Comparison of ENCODE assay signal across 30 cellular contexts in genomic region chr20:59355242-59355641, GRCh38. TPM values are rescaled to one million over a fixed set of nuclear protein-coding genes. Genes with fewer than 3 reads are reported as not detected.
A peak's percentile ranks its signal among the peaks of the same experiment; 100 is the strongest.
DNase-seq lines count a peak whose midpoint lies in the region; ATAC-seq, FAIRE-seq and TF ChIP-seq lines count a peak whose summit lies in the region.
"Had no signal": no experiment of that assay in that cellular context is flagged by ENCODE, and none has a peak within 500 bp of the region (broad histone marks: within the 10 kb centered on the region; RNA-seq: fewer than 3 reads in every experiment).

No MANE protein-coding gene starts in this region.

- H3K4me1 ChIP-seq in HepG2 (ENCODE audit: insufficient read depth, low read length) (peaks cover 14% of the 10 kb centered on the region), right lobe of liver (no peaks in the 10 kb centered on the region), Panc1 (ENCODE audit: control insufficient read depth, insufficient read depth, low read length) (peaks cover 3% of the 10 kb centered on the region; the same call in 1 of the 2 replicates), upper lobe of left lung (no peaks in the 10 kb centered on the region)
- H3K4me1 ChIP-seq: BE2C had no signal

- 48% methylated on average over 2 of the region's 2 CpGs for WGBS in HepG2 (ENCODE audit: low lambda C conversion rate)
- 20% methylated on average over 1 of the region's 2 CpGs for WGBS in right lobe of liver (ENCODE audit: insufficient coverage, low coverage, low lambda C conversion rate, missing lambda C conversion rate)
- WGBS in upper lobe of left lung, 2 donors: 69% methylated on average over 2 of the region's 2 CpGs

- H3K4me2 ChIP-seq in HepG2 (ENCODE audit: low read depth, low read length): no peak overlapping the region
- H3K4me2 ChIP-seq: BLaER1 had no signal

- DNase-seq in HepG2 (ENCODE audit: low spot score) (no peak), right lobe of liver (no peak), Panc1 (ENCODE audit: low read depth, low spot score) (no peak), upper lobe of left lung (no peak)
- DNase-seq: 8988T; ACHN; BE2C; C1 segment of cervical spinal cord; CD4-positive, alpha-beta memory T cell; CD4-positive, CD25-positive, alpha-beta regulatory T cell; CD8-positive, alpha-beta memory T cell; COR-L47; DMS 273 treated with DMSO at 0.1 percent for 48 hours; DMS153; DMS53; DMS79; DND-41; EL; GDM1 had no signal

- in situ Hi-C loops in HepG2 (cut with HindIII; ENCODE audit: extremely low pct_ligation_motif_present, low pct_unique_long_range_greater_than_20kb): no loop called here
- in situ Hi-C loops in Panc1 (cut with HindIII; ENCODE audit: low pct_unique_long_range_greater_than_20kb, low sequenced_read_pairs): no loop called here

- H3K79me2 ChIP-seq in HepG2 (ENCODE audit: insufficient read depth, low read length): no peaks in the 10 kb centered on the region

- H3K9ac ChIP-seq in HepG2 (ENCODE audit: insufficient read depth, low read depth, low read length): no peak overlapping the region
- H3K9ac ChIP-seq: BLaER1 had no signal

- H3K36me3 ChIP-seq in HepG2 (replicated peaks in 1 of 2; ENCODE audit: control insufficient read depth in 1 of 2, insufficient read depth in 2 of 2, low read length in 2 of 2) (no peaks in the 10 kb centered on the region), right lobe of liver (no peaks in the 10 kb centered on the region), Panc1 (ENCODE audit: control insufficient read depth, insufficient read depth, low read length) (no peaks in the 10 kb centered on the region), upper lobe of left lung (no peaks in the 10 kb centered on the region)
- H3K36me3 ChIP-seq: BE2C, BLaER1 had no signal

- BruUV-seq in HepG2 (replicated peaks; lab: Mats Ljungman, UMichigan): no TSS peak
- no TSS peak for BruUV-seq in Panc1 (replicated peaks; lab: Mats Ljungman, UMichigan)

- no peak for FAIRE-seq in HepG2 (lab: Jason Lieb, UNC)
- FAIRE-seq: A204.1, GM12878, GM12892, GM18507 had no signal

- no peak for TF ChIP-seq RAD21 in HepG2 (CRISPR knock-in tag; IDR thresholded peaks at IDR 0.05)

- intact Hi-C loops in HepG2 (cut with micrococcal nuclease; ENCODE audit: unreplicated experiment): no loop called here
- intact Hi-C loops in right lobe of liver (cut with DNase I): no loop called here
- intact Hi-C loops in Panc1 (cut with micrococcal nuclease; ENCODE audit: unreplicated experiment): no loop called here

- TF ChIP-seq POLR2A in HepG2 (IDR thresholded peaks at IDR 0.05; ENCODE audit: insufficient read depth in 1 of 2, low read depth in 2 of 2, low read length in 2 of 2) (no peak), right lobe of liver (IDR thresholded peaks at IDR 0.05) (no peak), upper lobe of left lung (IDR thresholded peaks at IDR 0.05) (no peak)

- TF ChIP-seq EP300 in HepG2 (IDR thresholded peaks at IDR 0.05; ENCODE audit: low read depth in 2 of 2, low read length in 2 of 2) (no peak), HepG2 (CRISPR knock-in tag; IDR thresholded peaks at IDR 0.05; ENCODE audit: borderline replicate concordance) (no peak), upper lobe of left lung (IDR thresholded peaks at IDR 0.05) (no peak)

- H3K27me3 ChIP-seq in HepG2 (ENCODE audit: control insufficient read depth in 1 of 2, insufficient read depth in 2 of 2, low read length in 2 of 2) (peaks cover 0 to 11% of the 10 kb centered on the region in 2 experiments; a peak in 3 of 5 replicates), right lobe of liver (no peaks in the 10 kb centered on the region), Panc1 (ENCODE audit: control insufficient read depth, insufficient read depth, low read length) (no peaks in the 10 kb centered on the region), upper lobe of left lung (no peaks in the 10 kb centered on the region)
- H3K27me3 ChIP-seq: BE2C, BLaER1 had no signal

- TF ChIP-seq CTCF in HepG2 (CRISPR knock-in tag; IDR thresholded peaks at IDR 0.05): no peak
- no peak for TF ChIP-seq CTCF in right lobe of liver (IDR thresholded peaks at IDR 0.05)
- TF ChIP-seq CTCF in Panc1 (IDR thresholded peaks at IDR 0.05): no peak
- TF ChIP-seq CTCF in upper lobe of left lung (IDR thresholded peaks at IDR 0.05): no peak

- no peak overlapping the region for H2AFZ ChIP-seq in HepG2 (ENCODE audit: low read length)

- H3K27ac ChIP-seq in HepG2 (ENCODE audit: extremely low read length, insufficient read depth, low read length): no peak overlapping the region
- no peak overlapping the region for H3K27ac ChIP-seq in right lobe of liver
- H3K27ac ChIP-seq in Panc1 (ENCODE audit: low read length): no peak overlapping the region
- no peak overlapping the region for H3K27ac ChIP-seq in upper lobe of left lung
- H3K27ac ChIP-seq: BLaER1 had no signal

- no peaks in the 10 kb centered on the region for H4K20me1 ChIP-seq in HepG2 (ENCODE audit: insufficient read depth, low read length)
- H4K20me1 ChIP-seq: BLaER1 had no signal

- POLR2A ChIA-PET in HepG2 (lab: Yijun Ruan, JAX): no interaction called here
- POLR2A ChIA-PET in Panc1 (lab: Charles Lee): no interaction called here

- H3K4me3 ChIP-seq in HepG2 (replicated peaks in 1 of 3; ENCODE audit: insufficient read depth in 1 of 3, low read depth in 2 of 3, low read length in 3 of 3) (no peak overlapping the region), right lobe of liver (no peak overlapping the region), Panc1 (ENCODE audit: low read depth in 2 of 2, low read length in 2 of 2) (no peak overlapping the region), upper lobe of left lung (no peak overlapping the region)
- H3K4me3 ChIP-seq: BLaER1, GM12878 had no signal

- H3K9me3 ChIP-seq in HepG2 (ENCODE audit: low read length) (no peaks in the 10 kb centered on the region), right lobe of liver (no peaks in the 10 kb centered on the region), Panc1 (ENCODE audit: control insufficient read depth, insufficient read depth, low read depth, low read length) (no peaks in the 10 kb centered on the region), upper lobe of left lung (no peaks in the 10 kb centered on the region)
- H3K9me3 ChIP-seq: BE2C had no signal

- no peak for ATAC-seq in HepG2
- no peak for ATAC-seq in right lobe of liver
- ATAC-seq in Panc1: 0 out of 2 replicates have a peak, but pooled peaks have one; percentile 36
- ATAC-seq in HG02571 (IDR thresholded peaks at IDR 0.05; ENCODE audit: unreplicated experiment): no peak
- no peak for ATAC-seq in upper lobe of left lung (ENCODE audit: low FRiP score in 2 of 2)
- ATAC-seq: GM12878 had no signal

- CTCF ChIA-PET in HepG2 (lab: Yijun Ruan, JAX; ENCODE audit: low intra/inter-chr PET ratio, low total read pairs): no interaction called here
- CTCF ChIA-PET in Panc1 (lab: Charles Lee): no interaction called here

TF ChIP-seq in HepG2, 621 proteins besides CTCF, POLR2A, EP300 and RAD21:
- TF ChIP-seq PCBP1 (IDR thresholded peaks at IDR 0.05; ENCODE audit: borderline replicate concordance, low read depth, low read length) (peak; percentile 86; the same call in 1 of the 2 replicates), ZNF878 (CRISPR knock-in tag; IDR thresholded peaks at IDR 0.05) (no peak), ZNF530 (CRISPR knock-in tag; IDR thresholded peaks at IDR 0.05; ENCODE audit: low read depth) (no peak), HNRNPK (IDR thresholded peaks at IDR 0.05; ENCODE audit: low read depth, low read length, poor library complexity, severe bottlenecking) (peak; percentile 90)

RNA-seq across cellular contexts. Expression of gene EDN3, which starts 54.8 kb away (rescaled TPM):
- total RNA-seq in HepG2 (2016; rRNA removed; fragmentation: Illumina TruSeq; extraction: Trizol) (not detected in 2 replicates), right lobe of liver (not detected), Panc1 (2021; ENCODE audit: unreplicated experiment) (not detected), upper lobe of left lung (1 to 10 TPM in 2 of 6 donors, under 1 TPM in 2, not detected in 2; 0.27 to 3.2 (median 1.5) TPM)
- not detected in 2 replicates for total RNA-seq in HepG2 (2016; cell fraction: cytosol; rRNA removed; fragmentation: Illumina TruSeq; extraction: Trizol; ENCODE audit: low read depth)
- not detected in 2 replicates for total RNA-seq in HepG2 (2016; cell fraction: insoluble cytoplasmic fraction; rRNA removed; fragmentation: Illumina TruSeq; extraction: Trizol)
- not detected in 2 replicates for total RNA-seq in HepG2 (2016; cell fraction: membrane; rRNA removed; fragmentation: Illumina TruSeq; extraction: Trizol)
- total RNA-seq in HepG2 (2016; cell fraction: nucleus; rRNA removed; fragmentation: Illumina TruSeq; extraction: Trizol): not detected in 2 replicates
- polyA plus RNA-seq in HepG2 (2011; rRNA removed): not detected in 2 replicates
- polyA plus RNA-seq in HepG2 (2011; cell fraction: cytosol; rRNA removed): not detected in 2 replicates
- polyA plus RNA-seq in HepG2 (2011; cell fraction: nucleus; rRNA removed): not detected in 2 replicates
- not detected in 2 replicates for polyA plus RNA-seq in HepG2 (2012)
- polyA plus RNA-seq in HepG2 (2016; cell fraction: cytosol; fragmentation: Illumina TruSeq; extraction: Trizol; ENCODE audit: low read depth): not detected in 2 replicates
- polyA plus RNA-seq in HepG2 (2016; cell fraction: insoluble cytoplasmic fraction; fragmentation: Illumina TruSeq; extraction: Trizol; ENCODE audit: low read depth): not detected in 2 replicates
- not detected in 2 replicates for polyA plus RNA-seq in HepG2 (2016; cell fraction: membrane; fragmentation: Illumina TruSeq; extraction: Trizol; ENCODE audit: low read depth)
- not detected in 2 replicates for polyA plus RNA-seq in HepG2 (2016; cell fraction: nucleus; fragmentation: Illumina TruSeq; extraction: Trizol; ENCODE audit: insufficient read depth, low read depth)
- polyA minus RNA-seq in HepG2 (2011; rRNA and poly(A)+ RNA removed; ENCODE audit: low replicate concordance): not detected in 2 replicates
- not detected in 2 replicates for polyA minus RNA-seq in HepG2 (2011; cell fraction: cytosol; rRNA and poly(A)+ RNA removed)
- polyA minus RNA-seq in HepG2 (2011; cell fraction: nucleus; rRNA and poly(A)+ RNA removed): not detected in 2 replicates
- polyA plus RNA-seq in Panc1 (2012; ENCODE audit: insufficient read length): not detected
- total RNA-seq: A673, Daoy, G401, GM12878 had no signal
- polyA plus RNA-seq: AG04450; CD14-positive monocyte; CD4-positive, CD25-positive, alpha-beta regulatory T cell; CD8-positive, alpha-beta memory T cell; GM12878 had no signal
